16 cellular contexts compared by ENCODE assay signal in genomic region chr22:46112405-46112804, GRCh38. TPM values are rescaled to one million over a fixed set of nuclear protein-coding genes. Genes with fewer than 3 reads are reported as not detected.
DNase-seq lines count a peak whose midpoint lies in the region; TF ChIP-seq lines count a peak whose summit lies in the region.
"Had no signal": no experiment of that assay in that cellular context is flagged by ENCODE, and none has a peak within 500 bp of the region (broad histone marks: within the 10 kb centered on the region; RNA-seq: fewer than 3 reads in every experiment).

No MANE protein-coding gene starts in this region.

- H3K4me2 ChIP-seq in neural progenitor cell, result no peak overlapping the region
- H3K4me2 ChIP-seq: hepatocyte had no signal

- H3K9me3 ChIP-seq in neural progenitor cell (ENCODE audit: low read depth), result no peaks in the 10 kb centered on the region
- H3K9me3 ChIP-seq in thyroid gland, result no peaks in the 10 kb centered on the region
- H3K9me3 ChIP-seq: ovary, Peyer's patch had no signal

- H3K36me3 ChIP-seq in neural progenitor cell (no peaks in the 10 kb centered on the region), thyroid gland (peaks cover 21 to 23% of the 10 kb centered on the region in 2 donors)
- H3K36me3 ChIP-seq: ovary had no signal

- WGBS in thyroid gland, 2 donors, result 73 to 86% methylated on average over 20 of the region's 20 CpGs

- no peaks in the 10 kb centered on the region for H3K79me2 ChIP-seq in neural progenitor cell (ENCODE audit: low read depth)
- H3K79me2 ChIP-seq: hepatocyte had no signal

- H3K4me3 ChIP-seq in neural progenitor cell (no peak overlapping the region), thyroid gland (replicated peaks in 1 of 3) (no peak overlapping the region)
- H3K4me3 ChIP-seq: hepatocyte, ovary, Peyer's patch had no signal

- intact Hi-C loops in thyroid gland (cut with DNase I), result loop anchor here (10.0 kb wide), 1 partner anchor 528 kb away; no protein-coding TSS in a partner anchor
- intact Hi-C loops in activated CD4-positive, alpha-beta T cell treated with anti-CD3 and anti-CD28 coated beads, Interleukin-2, amount 10 ng/mL, durations not matched to agents 24 days and 14 days (cut with micrococcal nuclease), result no loop called here

- H3K4me1 ChIP-seq in neural progenitor cell, result peaks cover 9% of the 10 kb centered on the region
- H3K4me1 ChIP-seq in thyroid gland, result peaks cover 25 to 58% of the 10 kb centered on the region in 2 donors

- DNase-seq in HFFc6, result no peak
- no peak for DNase-seq in caudate nucleus (lab: John Stamatoyannopoulos, UW)
- no peak for DNase-seq in neural progenitor cell (ENCODE audit: low spot score)
- no peak for DNase-seq in thyroid gland
- no peak for DNase-seq in MV-4-11 (lab: John Stamatoyannopoulos, UW)
- no peak for DNase-seq in GOT3 (lab: John Stamatoyannopoulos, UW)
- DNase-seq in activated CD4-positive, alpha-beta T cell treated with anti-CD3 and anti-CD28 coated beads, Interleukin-2, amount 10 ng/mL, durations not matched to agents 24 days and 14 days, result no peak
- DNase-seq: activated CD4-positive, alpha-beta T cell treated with anti-CD3 and anti-CD28 coated beads for 4 hours; CD8-positive, alpha-beta memory T cell; NCI-H1694; NCI-H510A; Peyer's patch; stimulated activated CD8-positive, alpha-beta memory T cell treated with anti-CD3 and anti-CD28 coated beads, Interleukin-4, amount 100 ng/mL, for 48 hours had no signal

- TF ChIP-seq POLR2A in thyroid gland (IDR thresholded peaks at IDR 0.05), result no peak

- H3K27me3 ChIP-seq in neural progenitor cell, result no peaks in the 10 kb centered on the region
- H3K27me3 ChIP-seq in thyroid gland, result no peaks in the 10 kb centered on the region
- H3K27me3 ChIP-seq: hepatocyte, ovary, Peyer's patch had no signal

- H3K36me3 Mint-ChIP-seq in HFFc6 (ENCODE audit: low read depth) (peaks cover 10% of the 10 kb centered on the region; the same call in 1 of the 2 replicates), neural progenitor cell (no peaks in the 10 kb centered on the region)
- H3K36me3 Mint-ChIP-seq in activated CD4-positive, alpha-beta T cell treated with anti-CD3 and anti-CD28 coated beads, Interleukin-2, amount 10 ng/mL, durations not matched to agents 24 days and 14 days (ENCODE audit: low read depth), result peaks cover 2% of the 10 kb centered on the region

- H2AFZ ChIP-seq in neural progenitor cell (replicated peaks), result no peak overlapping the region
- H2AFZ ChIP-seq: hepatocyte had no signal

- no peak overlapping the region; the same call in 1 of the 2 replicates for H3K4me3 Mint-ChIP-seq in HFFc6
- H3K4me3 Mint-ChIP-seq in neural progenitor cell, result no peak overlapping the region
- H3K4me3 Mint-ChIP-seq in activated CD4-positive, alpha-beta T cell treated with anti-CD3 and anti-CD28 coated beads, Interleukin-2, amount 10 ng/mL, durations not matched to agents 24 days and 14 days, result no peak overlapping the region
- H3K4me3 Mint-ChIP-seq: T-helper 1 cell treated with Interleukin-12 subunit alpha and Interleukin-12 subunit beta and Interleukin-4 antibody, amounts not matched to agents 30 μg/mL and 1 μg/mL, for 36 hours had no signal

- H3F3A ChIP-seq in neural progenitor cell (ENCODE audit: low read depth), result no peaks in the 10 kb centered on the region

- peaks cover 35% of the 10 kb centered on the region for H3K4me1 Mint-ChIP-seq in HFFc6 (ENCODE audit: low read depth)
- peaks cover 13% of the 10 kb centered on the region for H3K4me1 Mint-ChIP-seq in neural progenitor cell
- H3K4me1 Mint-ChIP-seq in activated CD4-positive, alpha-beta T cell treated with anti-CD3 and anti-CD28 coated beads, Interleukin-2, amount 10 ng/mL, durations not matched to agents 24 days and 14 days, result no peaks in the 10 kb centered on the region

- H4K20me1 ChIP-seq in neural progenitor cell (ENCODE audit: low read depth), result no peaks in the 10 kb centered on the region

- H3K27me3 Mint-ChIP-seq in HFFc6 (ENCODE audit: insufficient read depth) (peaks cover 54% of the 10 kb centered on the region), neural progenitor cell (ENCODE audit: insufficient read depth, low read depth) (peaks cover 3% of the 10 kb centered on the region)
- no peaks in the 10 kb centered on the region for H3K27me3 Mint-ChIP-seq in activated CD4-positive, alpha-beta T cell treated with anti-CD3 and anti-CD28 coated beads, Interleukin-2, amount 10 ng/mL, durations not matched to agents 24 days and 14 days
- H3K27me3 Mint-ChIP-seq: CD8-positive, alpha-beta memory T cell had no signal

- H3K27ac Mint-ChIP-seq in HFFc6, result peak overlapping the region; percentile 68
- peak overlapping the region; percentile 57 for H3K27ac Mint-ChIP-seq in neural progenitor cell
- no peak overlapping the region for H3K27ac Mint-ChIP-seq in activated CD4-positive, alpha-beta T cell treated with anti-CD3 and anti-CD28 coated beads, Interleukin-2, amount 10 ng/mL, durations not matched to agents 24 days and 14 days
- H3K27ac Mint-ChIP-seq: T-helper 1 cell treated with Interleukin-12 subunit alpha and Interleukin-12 subunit beta and Interleukin-4 antibody, amounts not matched to agents 30 μg/mL and 1 μg/mL, for 36 hours had no signal

- H3K9me3 Mint-ChIP-seq in HFFc6 (no peaks in the 10 kb centered on the region; the same call in 1 of the 2 replicates), neural progenitor cell (no peaks in the 10 kb centered on the region)
- H3K9me3 Mint-ChIP-seq in activated CD4-positive, alpha-beta T cell treated with anti-CD3 and anti-CD28 coated beads, Interleukin-2, amount 10 ng/mL, durations not matched to agents 24 days and 14 days, result no peaks in the 10 kb centered on the region
- H3K9me3 Mint-ChIP-seq: CD8-positive, alpha-beta memory T cell; T-helper 1 cell treated with Interleukin-12 subunit alpha and Interleukin-12 subunit beta and Interleukin-4 antibody, amounts not matched to agents 30 μg/mL and 1 μg/mL, for 36 hours had no signal

- H3K27ac ChIP-seq in caudate nucleus (ENCODE audit: low read depth, low read length) (peak overlapping the region; percentile 30), neural progenitor cell (no peak overlapping the region), thyroid gland (peak overlapping the region in 2 of 3 donors; percentile 17 to 76)
- H3K27ac ChIP-seq: hepatocyte had no signal

- H3K9ac ChIP-seq in neural progenitor cell, result no peak overlapping the region

- no peak for TF ChIP-seq CTCF in HFFc6 (IDR thresholded peaks at IDR 0.05)
- no peak for TF ChIP-seq CTCF in neural progenitor cell (IDR thresholded peaks at IDR 0.05)
- TF ChIP-seq CTCF in thyroid gland (IDR thresholded peaks at IDR 0.05), result no peak

RNA-seq across cellular contexts. Expression of gene PPARA, which starts 37.9 kb away (rescaled TPM):
- 10 to 100 TPM; 14.1 to 16.0 (median 15.1) TPM for total RNA-seq in HFFc6 (2021; fragmentation: NEBNext Ultra II Directional; extraction: Animal tissue kit (Norgen Biotek cat#: 25700))
- total RNA-seq in neural progenitor cell (ENCODE audit: low replicate concordance) (5.2 and 5.4 TPM in 2 replicates), thyroid gland (10 to 100 TPM; 26.9 to 41.9 (median 37.4) TPM)
- 13.0 and 14.4 TPM in 2 replicates for total RNA-seq in activated CD4-positive, alpha-beta T cell treated with anti-CD3 and anti-CD28 coated beads, Interleukin-2, amount 10 ng/mL, durations not matched to agents 24 days and 14 days
